Comparison of ENCODE assay signal across 17 cellular contexts in the genomic region with DNA sequence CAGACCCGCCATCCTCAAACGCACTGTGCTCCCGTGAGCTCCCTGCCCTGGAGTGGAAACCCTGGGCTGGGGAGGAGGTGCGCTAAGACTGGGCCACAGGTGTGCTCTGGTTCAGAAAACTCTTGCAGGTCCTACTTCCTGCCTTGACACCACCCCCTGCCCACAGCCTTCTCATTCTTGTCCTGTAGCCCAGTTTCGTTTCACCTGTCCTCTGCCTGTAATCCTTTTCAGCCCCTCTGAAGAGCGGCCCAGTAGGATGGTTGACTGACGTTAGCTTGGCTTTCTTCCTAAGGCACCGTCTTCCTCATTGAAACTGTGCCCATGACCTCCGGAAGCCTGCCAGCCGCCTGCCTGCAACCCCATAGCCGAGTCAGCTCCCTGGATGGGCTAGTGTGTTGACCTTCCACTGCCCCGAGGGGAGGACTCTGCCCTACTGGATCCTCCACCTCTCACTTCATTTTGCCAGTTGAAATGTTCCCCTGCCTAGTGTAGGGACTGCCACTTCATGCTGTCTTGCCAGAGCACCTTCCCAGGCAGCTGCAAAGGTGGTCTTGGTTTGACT.
DNase-seq lines count a peak whose midpoint lies in the region; ATAC-seq and TF ChIP-seq lines count a peak whose summit lies in the region.
"Had no signal": no experiment of that assay in that cellular context is flagged by ENCODE, and none has a peak within 500 bp of the region (broad histone marks: within the 10 kb centered on the region; RNA-seq: fewer than 3 reads in every experiment).

No MANE protein-coding gene starts in this region.

- H3K4me2 ChIP-seq in GM23338 = no peak overlapping the region
- H3K4me2 ChIP-seq: KMS-11 had no signal

- H4K20me1 ChIP-seq in GM23338 (replicated peaks; ENCODE audit: insufficient read depth) = peaks cover 16% of the 10 kb centered on the region

- no peak overlapping the region for H3K4me3 Mint-ChIP-seq in GM23338
- H3K4me3 Mint-ChIP-seq in glutamatergic neuron (ENCODE audit: unreplicated experiment) = no peak overlapping the region
- H3K4me3 Mint-ChIP-seq in activated T-helper 17 cell treated with anti-CD3 and anti-CD28 coated beads, Interleukin-2, amount 50 U/mL, for 72 hours = no peak overlapping the region
- H3K4me3 Mint-ChIP-seq: CD4-positive, alpha-beta T cell had no signal

- peaks cover 94% of the 10 kb centered on the region for H3K79me2 ChIP-seq in GM23338 (replicated peaks; ENCODE audit: insufficient read depth)

- H3K4me3 ChIP-seq in GM23338 (no peak overlapping the region), BE2C (ENCODE audit: low read depth, low read length) (no peak overlapping the region)
- H3K4me3 ChIP-seq: GM23248 had no signal

- H3K36me3 ChIP-seq in GM23338 (ENCODE audit: insufficient read depth) = no peaks in the 10 kb centered on the region
- no peaks in the 10 kb centered on the region for H3K36me3 ChIP-seq in BE2C

- H3K9me2 ChIP-seq in GM23338 (ENCODE audit: insufficient read depth) = no peaks in the 10 kb centered on the region

- H3K27ac ChIP-seq in GM23338 (ENCODE audit: low read depth) (no peak overlapping the region), substantia nigra (ENCODE audit: low read depth, low read length, poor library complexity, severe bottlenecking) (peak overlapping the region; percentile 51)
- H3K27ac ChIP-seq: GM23248, KMS-11 had no signal

- H3K27ac Mint-ChIP-seq in GM23338 (peak overlapping the region; percentile 29; the same call in 1 of the 2 replicates), glutamatergic neuron (ENCODE audit: unreplicated experiment) (peak overlapping the region; percentile 99)
- no peak overlapping the region for H3K27ac Mint-ChIP-seq in activated T-helper 17 cell treated with anti-CD3 and anti-CD28 coated beads, Interleukin-2, amount 50 U/mL, for 72 hours
- H3K27ac Mint-ChIP-seq: CD4-positive, alpha-beta T cell had no signal

- H3K4me1 ChIP-seq in GM23338 (ENCODE audit: insufficient read depth) (no peaks in the 10 kb centered on the region; the same call in none of the 2 replicates), BE2C (peaks cover 3% of the 10 kb centered on the region; the same call in 1 of the 2 replicates)

- no peaks in the 10 kb centered on the region for H3F3A ChIP-seq in GM23338 (replicated peaks; ENCODE audit: low read depth)

- H3K27me3 Mint-ChIP-seq in GM23338 (ENCODE audit: insufficient read depth, low read depth, poor library complexity) = peaks cover 5% of the 10 kb centered on the region
- peaks cover 25% of the 10 kb centered on the region for H3K27me3 Mint-ChIP-seq in glutamatergic neuron (ENCODE audit: unreplicated experiment)
- H3K27me3 Mint-ChIP-seq in activated T-helper 17 cell treated with anti-CD3 and anti-CD28 coated beads, Interleukin-2, amount 50 U/mL, for 72 hours = peaks cover 9% of the 10 kb centered on the region

- no peaks in the 10 kb centered on the region for H3K36me3 Mint-ChIP-seq in GM23338 (ENCODE audit: low read depth)
- no peaks in the 10 kb centered on the region for H3K36me3 Mint-ChIP-seq in glutamatergic neuron (ENCODE audit: unreplicated experiment)
- no peaks in the 10 kb centered on the region for H3K36me3 Mint-ChIP-seq in activated T-helper 17 cell treated with anti-CD3 and anti-CD28 coated beads, Interleukin-2, amount 50 U/mL, for 72 hours (ENCODE audit: low read depth)

- ATAC-seq in GM23338 = no peak
- no peak for ATAC-seq in activated T-helper 17 cell treated with anti-CD3 and anti-CD28 coated beads, Interleukin-2, amount 50 U/mL, for 72 hours (replicated peaks)
- ATAC-seq: HCT116, Panc1 had no signal

- no peak overlapping the region for H2AFZ ChIP-seq in GM23338
- H2AFZ ChIP-seq: GM23248 had no signal

- H3K4me1 Mint-ChIP-seq in GM23338 (peaks cover 53% of the 10 kb centered on the region), glutamatergic neuron (ENCODE audit: low read depth, unreplicated experiment) (peaks cover 78% of the 10 kb centered on the region)
- no peaks in the 10 kb centered on the region for H3K4me1 Mint-ChIP-seq in activated T-helper 17 cell treated with anti-CD3 and anti-CD28 coated beads, Interleukin-2, amount 50 U/mL, for 72 hours

- no peaks in the 10 kb centered on the region for H3K27me3 ChIP-seq in GM23338 (ENCODE audit: insufficient read depth)
- H3K27me3 ChIP-seq in BE2C = no peaks in the 10 kb centered on the region

- no peak for TF ChIP-seq CTCF in GM23338 (conservative IDR thresholded peaks at IDR 0.05; ENCODE audit: low read depth in 2 of 2)
- no peak for TF ChIP-seq CTCF in glutamatergic neuron (IDR thresholded peaks at IDR 0.05; ENCODE audit: partially characterized antibody, unreplicated experiment)
- no peak for TF ChIP-seq CTCF in BE2C (IDR thresholded peaks at IDR 0.05; ENCODE audit: low read depth, low read length)

- H3K9me3 ChIP-seq in BE2C = no peaks in the 10 kb centered on the region

- DNase-seq in GM23338 (ENCODE audit: low spot score) = no peak
- peak; percentile 47 for DNase-seq in NCI-H2029 (lab: John Stamatoyannopoulos, UW)
- DNase-seq in glutamatergic neuron = no peak
- DNase-seq in substantia nigra (lab: John Stamatoyannopoulos, UW) = peak in 1 of 49 donors; percentile 27
- no peak for DNase-seq in activated CD8-positive, alpha-beta memory T cell treated with anti-CD3 and anti-CD28 coated beads for 24 hours
- DNase-seq in BE2C = no peak
- DNase-seq: ACHN; Calu3; CD4-positive, alpha-beta T cell; GM23248; NCI-H1436; NCI-H446 treated with DMSO at 0.1 percent for 48 hours; SW 1271 had no signal

- H3K9me3 Mint-ChIP-seq in GM23338 = no peaks in the 10 kb centered on the region
- H3K9me3 Mint-ChIP-seq in glutamatergic neuron (ENCODE audit: unreplicated experiment) = peaks cover 43% of the 10 kb centered on the region
- no peaks in the 10 kb centered on the region for H3K9me3 Mint-ChIP-seq in activated T-helper 17 cell treated with anti-CD3 and anti-CD28 coated beads, Interleukin-2, amount 50 U/mL, for 72 hours
- H3K9me3 Mint-ChIP-seq: CD4-positive, alpha-beta T cell had no signal

TF ChIP-seq in GM23338, 12 proteins besides CTCF, POLR2A, EP300 and RAD21 (continues in another document):
- TF ChIP-seq, protein P1, sequence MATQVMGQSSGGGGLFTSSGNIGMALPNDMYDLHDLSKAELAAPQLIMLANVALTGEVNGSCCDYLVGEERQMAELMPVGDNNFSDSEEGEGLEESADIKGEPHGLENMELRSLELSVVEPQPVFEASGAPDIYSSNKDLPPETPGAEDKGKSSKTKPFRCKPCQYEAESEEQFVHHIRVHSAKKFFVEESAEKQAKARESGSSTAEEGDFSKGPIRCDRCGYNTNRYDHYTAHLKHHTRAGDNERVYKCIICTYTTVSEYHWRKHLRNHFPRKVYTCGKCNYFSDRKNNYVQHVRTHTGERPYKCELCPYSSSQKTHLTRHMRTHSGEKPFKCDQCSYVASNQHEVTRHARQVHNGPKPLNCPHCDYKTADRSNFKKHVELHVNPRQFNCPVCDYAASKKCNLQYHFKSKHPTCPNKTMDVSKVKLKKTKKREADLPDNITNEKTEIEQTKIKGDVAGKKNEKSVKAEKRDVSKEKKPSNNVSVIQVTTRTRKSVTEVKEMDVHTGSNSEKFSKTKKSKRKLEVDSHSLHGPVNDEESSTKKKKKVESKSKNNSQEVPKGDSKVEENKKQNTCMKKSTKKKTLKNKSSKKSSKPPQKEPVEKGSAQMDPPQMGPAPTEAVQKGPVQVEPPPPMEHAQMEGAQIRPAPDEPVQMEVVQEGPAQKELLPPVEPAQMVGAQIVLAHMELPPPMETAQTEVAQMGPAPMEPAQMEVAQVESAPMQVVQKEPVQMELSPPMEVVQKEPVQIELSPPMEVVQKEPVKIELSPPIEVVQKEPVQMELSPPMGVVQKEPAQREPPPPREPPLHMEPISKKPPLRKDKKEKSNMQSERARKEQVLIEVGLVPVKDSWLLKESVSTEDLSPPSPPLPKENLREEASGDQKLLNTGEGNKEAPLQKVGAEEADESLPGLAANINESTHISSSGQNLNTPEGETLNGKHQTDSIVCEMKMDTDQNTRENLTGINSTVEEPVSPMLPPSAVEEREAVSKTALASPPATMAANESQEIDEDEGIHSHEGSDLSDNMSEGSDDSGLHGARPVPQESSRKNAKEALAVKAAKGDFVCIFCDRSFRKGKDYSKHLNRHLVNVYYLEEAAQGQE (IDR thresholded peaks at IDR 0.05; ENCODE audit: unreplicated experiment) = no peak
- no peak for TF ChIP-seq STAT1 (IDR thresholded peaks at IDR 0.05; ENCODE audit: unreplicated experiment)
- TF ChIP-seq POLR2AphosphoS5 (IDR thresholded peaks at IDR 0.05; ENCODE audit: low read depth) = no peak
- no peak for TF ChIP-seq NANOG (IDR thresholded peaks at IDR 0.05; ENCODE audit: borderline replicate concordance)
- TF ChIP-seq JUNB (IDR thresholded peaks at IDR 0.05; ENCODE audit: unreplicated experiment) = no peak
- TF ChIP-seq EZH2phosphoT487 (IDR thresholded peaks at IDR 0.05; ENCODE audit: unreplicated experiment) = no peak
- TF ChIP-seq, protein P2, sequence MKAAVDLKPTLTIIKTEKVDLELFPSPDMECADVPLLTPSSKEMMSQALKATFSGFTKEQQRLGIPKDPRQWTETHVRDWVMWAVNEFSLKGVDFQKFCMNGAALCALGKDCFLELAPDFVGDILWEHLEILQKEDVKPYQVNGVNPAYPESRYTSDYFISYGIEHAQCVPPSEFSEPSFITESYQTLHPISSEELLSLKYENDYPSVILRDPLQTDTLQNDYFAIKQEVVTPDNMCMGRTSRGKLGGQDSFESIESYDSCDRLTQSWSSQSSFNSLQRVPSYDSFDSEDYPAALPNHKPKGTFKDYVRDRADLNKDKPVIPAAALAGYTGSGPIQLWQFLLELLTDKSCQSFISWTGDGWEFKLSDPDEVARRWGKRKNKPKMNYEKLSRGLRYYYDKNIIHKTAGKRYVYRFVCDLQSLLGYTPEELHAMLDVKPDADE (IDR thresholded peaks at IDR 0.05) = no peak
- no peak for TF ChIP-seq ZNF331 (CRISPR knock-in tag; IDR thresholded peaks at IDR 0.05; ENCODE audit: low read depth)
